In genomic region chr6:109059148-109059547, GRCh38 we compare ENCODE assay signal across 11 cellular contexts. TPM values are rescaled to one million over a fixed set of nuclear protein-coding genes. Genes with fewer than 3 reads are reported as not detected.
A peak's percentile ranks its signal among the peaks of the same experiment; 100 is the strongest.
DNase-seq lines count a peak whose midpoint lies in the region; ATAC-seq and TF ChIP-seq lines count a peak whose summit lies in the region.
"Had no signal": no experiment of that assay in that cellular context is flagged by ENCODE, and none has a peak within 500 bp of the region (broad histone marks: within the 10 kb centered on the region; RNA-seq: fewer than 3 reads in every experiment).

No MANE protein-coding gene starts in this region.

- H3K27ac ChIP-seq in IMR-90 (ENCODE audit: insufficient read depth, low read length) (no peak overlapping the region), stomach (peak overlapping the region in 4 of 5 donors; percentile 42 to 79 (median 70))

- peaks cover 5 to 14% of the 10 kb centered on the region in 2 experiments; a peak in 2 of 4 replicates for H3K79me1 ChIP-seq in IMR-90 (ENCODE audit: low read depth in 1 of 2, low read length in 2 of 2)

- TF ChIP-seq POLR2A in IMR-90 (IDR thresholded peaks at IDR 0.05; ENCODE audit: low read depth, low read length) (no peak), stomach (IDR thresholded peaks at IDR 0.05) (no peak)

- ATAC-seq in IMR-90 (ENCODE audit: low read depth) (no peak), GM18907 (IDR thresholded peaks at IDR 0.05; ENCODE audit: unreplicated experiment) (no peak)
- ATAC-seq in activated naive CD8-positive, alpha-beta T cell treated with anti-CD3 and anti-CD28 coated beads, Interleukin-2, amount 50 U/mL, for 24 hours, result no peak
- ATAC-seq: SK-N-SH treated with all-trans-retinoic acid at 6 μM for 48 hours had no signal

- no peak for TF ChIP-seq RAD21 in IMR-90 (IDR thresholded peaks at IDR 0.05; ENCODE audit: low read length)

- no peak overlapping the region for H4K91ac ChIP-seq in IMR-90 (ENCODE audit: insufficient read depth, low read depth, low read length)

- H3K9ac ChIP-seq in IMR-90 (ENCODE audit: low read depth, low read length), result no peak overlapping the region

- H3K23ac ChIP-seq in IMR-90 (ENCODE audit: low read depth, low read length), result no peak overlapping the region

- no peak overlapping the region for H2AK5ac ChIP-seq in IMR-90 (ENCODE audit: low read depth, low read length)

- no TSS peak for BruUV-seq in IMR-90 (replicated peaks; lab: Mats Ljungman, UMichigan)

- dilution Hi-C loops in IMR-90 (cut with HindIII; ENCODE audit: low sequenced_read_pairs, unreplicated experiment), result loop anchor here (25.0 kb wide), 1 partner anchor 522 kb away; no protein-coding TSS in a partner anchor

- H3K36me3 ChIP-seq in IMR-90 (ENCODE audit: control insufficient read depth, insufficient read depth, low read length), result no peaks in the 10 kb centered on the region
- no peaks in the 10 kb centered on the region for H3K36me3 ChIP-seq in stomach

- H3K4me3 Mint-ChIP-seq in activated naive CD8-positive, alpha-beta T cell treated with anti-CD3 and anti-CD28 coated beads, Interleukin-2, amount 50 U/mL, for 24 hours, result no peak overlapping the region
- peak overlapping the region; percentile 69 to 80 (median 74) for H3K4me3 Mint-ChIP-seq in immature natural killer cell
- H3K4me3 Mint-ChIP-seq: activated CD4-positive, alpha-beta memory T cell treated with anti-CD3 and anti-CD28 coated beads, Interleukin-2, amount 10 ng/mL, durations not matched to agents 7 days and 5 days had no signal

- no peak overlapping the region for H3K4me2 ChIP-seq in IMR-90 (ENCODE audit: low read depth, low read length)

- H3K4me3 ChIP-seq in IMR-90 (ENCODE audit: insufficient read depth, low read depth, low read length), result no peak overlapping the region
- peak overlapping the region in 1 of 4 donors; percentile 2 for H3K4me3 ChIP-seq in stomach

- H2AFZ ChIP-seq in IMR-90 (replicated peaks; ENCODE audit: low read length, poor library complexity), result no peak overlapping the region

- H3K27me3 Mint-ChIP-seq in activated naive CD8-positive, alpha-beta T cell treated with anti-CD3 and anti-CD28 coated beads, Interleukin-2, amount 50 U/mL, for 24 hours, result no peaks in the 10 kb centered on the region
- no peaks in the 10 kb centered on the region for H3K27me3 Mint-ChIP-seq in immature natural killer cell (ENCODE audit: low read depth in 3 of 3)
- H3K27me3 Mint-ChIP-seq: activated CD4-positive, alpha-beta memory T cell treated with anti-CD3 and anti-CD28 coated beads, Interleukin-2, amount 10 ng/mL, durations not matched to agents 7 days and 5 days had no signal

- DNase-seq in IMR-90, result peak; percentile 28
- DNase-seq in activated naive CD8-positive, alpha-beta T cell treated with anti-CD3 and anti-CD28 coated beads, Interleukin-2, amount 50 U/mL, for 24 hours, result no peak
- no peak for DNase-seq in immature natural killer cell
- DNase-seq in stomach, result no peak
- no peak for DNase-seq in SKM-1 treated with dmso at 0.1 percent for 144 hours (lab: John Stamatoyannopoulos, UW; ENCODE audit: unreplicated experiment)
- no peak for DNase-seq in anterior cingulate cortex (lab: John Stamatoyannopoulos, UW)
- DNase-seq: activated CD4-positive, alpha-beta memory T cell treated with anti-CD3 and anti-CD28 coated beads, Interleukin-2, amount 10 ng/mL, durations not matched to agents 7 days and 5 days; amniotic stem cell; NCI-H510A had no signal

- H3K4ac ChIP-seq in IMR-90 (ENCODE audit: low read depth, low read length), result no peak overlapping the region

- no peak overlapping the region for H3K56ac ChIP-seq in IMR-90 (ENCODE audit: extremely low read depth, insufficient read depth, low read length)

- CTCF ChIA-PET in IMR-90 (lab: Yijun Ruan, JAX), result interaction anchor here (0.7 kb wide), 1 partner anchor 14 kb away, joined by 3 read pairs; no protein-coding TSS in a partner anchor

- no peak overlapping the region for H2BK5ac ChIP-seq in IMR-90 (ENCODE audit: low read depth, low read length, poor library complexity, severe bottlenecking)

- H3K4me1 Mint-ChIP-seq in activated naive CD8-positive, alpha-beta T cell treated with anti-CD3 and anti-CD28 coated beads, Interleukin-2, amount 50 U/mL, for 24 hours, result peaks cover 27% of the 10 kb centered on the region
- peaks cover 46 to 57% of the 10 kb centered on the region in 2 donors for H3K4me1 Mint-ChIP-seq in immature natural killer cell

- H3K9me3 Mint-ChIP-seq in activated naive CD8-positive, alpha-beta T cell treated with anti-CD3 and anti-CD28 coated beads, Interleukin-2, amount 50 U/mL, for 24 hours, result no peaks in the 10 kb centered on the region
- H3K9me3 Mint-ChIP-seq in immature natural killer cell, result no peaks in the 10 kb centered on the region
- H3K9me3 Mint-ChIP-seq: activated CD4-positive, alpha-beta memory T cell treated with anti-CD3 and anti-CD28 coated beads, Interleukin-2, amount 10 ng/mL, durations not matched to agents 7 days and 5 days had no signal

- no peaks in the 10 kb centered on the region for H3K9me3 ChIP-seq in IMR-90 (ENCODE audit: control insufficient read depth, insufficient read depth, low read length)
- H3K9me3 ChIP-seq in stomach, result no peaks in the 10 kb centered on the region

- H4K20me1 ChIP-seq in IMR-90 (ENCODE audit: insufficient read depth, low read length), result no peaks in the 10 kb centered on the region

- in situ Hi-C loops in IMR-90 (cut with MboI; ENCODE audit: low sequenced_read_pairs), result no loop called here

- H3K9me1 ChIP-seq in IMR-90 (ENCODE audit: insufficient read depth, low read length), result no peaks in the 10 kb centered on the region

- no peak overlapping the region for H2BK15ac ChIP-seq in IMR-90 (ENCODE audit: low read depth, low read length)

- H3K27me3 ChIP-seq in IMR-90 (ENCODE audit: control insufficient read depth, insufficient read depth, low read length), result no peaks in the 10 kb centered on the region
- no peaks in the 10 kb centered on the region for H3K27me3 ChIP-seq in stomach

- H3K27ac Mint-ChIP-seq in activated naive CD8-positive, alpha-beta T cell treated with anti-CD3 and anti-CD28 coated beads, Interleukin-2, amount 50 U/mL, for 24 hours, result peak overlapping the region; percentile 55
- peak overlapping the region; percentile 94 to 97 (median 97) for H3K27ac Mint-ChIP-seq in immature natural killer cell
- H3K27ac Mint-ChIP-seq: activated CD4-positive, alpha-beta memory T cell treated with anti-CD3 and anti-CD28 coated beads, Interleukin-2, amount 10 ng/mL, durations not matched to agents 7 days and 5 days had no signal

- H2BK20ac ChIP-seq in IMR-90 (ENCODE audit: low read depth, low read length), result no peak overlapping the region

- WGBS in IMR-90 (ENCODE audit: extremely low coverage in 2 of 2, insufficient read length in 1 of 2), 2 experiments, result 17% methylated on average over 1 of the region's 3 CpGs; no CpG with 5 or more reads in 1 of the 2 experiments
- 27 to 43% (median 35%) methylated on average over 3 of the region's 3 CpGs for WGBS in stomach, 5 donors

- H3K14ac ChIP-seq in IMR-90 (replicated peaks; ENCODE audit: low read depth, low read length), result no peak overlapping the region

- TF ChIP-seq CTCF in IMR-90 (conservative IDR thresholded peaks at IDR 0.05; ENCODE audit: low read depth, low read length) (no peak), stomach (IDR thresholded peaks at IDR 0.05) (no peak)

- TF ChIP-seq EP300 in stomach (IDR thresholded peaks at IDR 0.05), result no peak

- H3K36me3 Mint-ChIP-seq in activated naive CD8-positive, alpha-beta T cell treated with anti-CD3 and anti-CD28 coated beads, Interleukin-2, amount 50 U/mL, for 24 hours (ENCODE audit: low read depth), result peaks cover 2% of the 10 kb centered on the region
- H3K36me3 Mint-ChIP-seq in immature natural killer cell, result peaks cover 0 to 4% (median 3%) of the 10 kb centered on the region in 3 donors

- no peak overlapping the region for H3K18ac ChIP-seq in IMR-90 (ENCODE audit: low read depth, low read length)

- no peak overlapping the region for H2AK9ac ChIP-seq in IMR-90 (replicated peaks; ENCODE audit: low read depth, low read length, poor library complexity)

- POLR2A ChIA-PET in IMR-90 (lab: Charles Lee; ENCODE audit: unreplicated experiment), result no interaction called here

- H4K5ac ChIP-seq in IMR-90 (ENCODE audit: low read depth, low read length), result no peak overlapping the region

- H2BK120ac ChIP-seq in IMR-90 (ENCODE audit: low read depth, low read length), result no peak overlapping the region

- peaks cover 2% of the 10 kb centered on the region; the same call in 1 of the 2 replicates for H3K4me1 ChIP-seq in IMR-90 (ENCODE audit: control insufficient read depth, insufficient read depth, low read length)
- peaks cover 16 to 62% (median 34%) of the 10 kb centered on the region in 4 donors for H3K4me1 ChIP-seq in stomach

- intact Hi-C loops in IMR-90 (cut with micrococcal nuclease), result no loop called here
- intact Hi-C loops in stomach (cut with DNase I; ENCODE audit: low total_unique reads), result no loop called here

- no peak overlapping the region for H4K8ac ChIP-seq in IMR-90 (ENCODE audit: low read depth in 2 of 2, low read length in 2 of 2)

TF ChIP-seq in IMR-90, 13 proteins besides CTCF, POLR2A, EP300 and RAD21:
- TF ChIP-seq FOS (IDR thresholded peaks at IDR 0.05; ENCODE audit: low read depth, low read length), result no peak
- TF ChIP-seq MAZ (IDR thresholded peaks at IDR 0.05; ENCODE audit: borderline replicate concordance, low read depth, low read length), result no peak
- TF ChIP-seq CEBPB (IDR thresholded peaks at IDR 0.05; ENCODE audit: low read depth, low read length), result peak; percentile 58

RNA-seq across cellular contexts. Expression of gene SESN1, which starts 35.5 kb away (rescaled TPM):
- total RNA-seq in IMR-90 (2012; rRNA removed), result 16.7 and 18.6 TPM in 2 replicates
- 8.0 and 9.7 TPM in 2 replicates for polyA plus RNA-seq in IMR-90 (2012; rRNA removed)
- polyA plus RNA-seq in IMR-90 (2012; cell fraction: cytosol; rRNA removed), result 2.1 and 3.0 TPM in 2 replicates
- 3.6 and 25.8 TPM in 2 replicates for polyA plus RNA-seq in IMR-90 (2012; cell fraction: nucleus; rRNA removed; ENCODE audit: low replicate concordance)
- 10 to 100 TPM; 14.9 to 26.4 (median 20.9) TPM for polyA plus RNA-seq in immature natural killer cell
- 100 to 1,000 TPM in 2 of 5 donors, 10 to 100 TPM in 3; 11.0 to 201 (median 40.2) TPM for total RNA-seq in stomach
- polyA plus RNA-seq in stomach, result 10 to 100 TPM; 20.7 to 38.5 (median 28.1) TPM

RNA-seq across cellular contexts. Expression of gene CEP57L1, which starts 36.2 kb away (rescaled TPM):
- total RNA-seq in IMR-90 (2012; rRNA removed), result 21.9 and 28.3 TPM in 2 replicates
- 10.3 and 11.2 TPM in 2 replicates for polyA plus RNA-seq in IMR-90 (2012; rRNA removed)
- 2.8 and 5.8 TPM in 2 replicates for polyA plus RNA-seq in IMR-90 (2012; cell fraction: cytosol; rRNA removed)
- polyA plus RNA-seq in IMR-90 (2012; cell fraction: nucleus; rRNA removed; ENCODE audit: low replicate concordance), result 2.5 and 11.0 TPM in 2 replicates
- polyA plus RNA-seq in immature natural killer cell, result 1 to 10 TPM; 2.9 to 7.5 (median 6.9) TPM
- 10 to 100 TPM in 4 of 5 donors, not detected in 1; 13.8 to 63.6 (median 29.4) TPM for total RNA-seq in stomach
- 10 to 100 TPM in 1 of 3 donors, 1 to 10 TPM in 2; 4.5 to 10.3 (median 6.1) TPM for polyA plus RNA-seq in stomach
